Comparison of ENCODE assay signal across 16 cellular contexts in the genomic region with DNA sequence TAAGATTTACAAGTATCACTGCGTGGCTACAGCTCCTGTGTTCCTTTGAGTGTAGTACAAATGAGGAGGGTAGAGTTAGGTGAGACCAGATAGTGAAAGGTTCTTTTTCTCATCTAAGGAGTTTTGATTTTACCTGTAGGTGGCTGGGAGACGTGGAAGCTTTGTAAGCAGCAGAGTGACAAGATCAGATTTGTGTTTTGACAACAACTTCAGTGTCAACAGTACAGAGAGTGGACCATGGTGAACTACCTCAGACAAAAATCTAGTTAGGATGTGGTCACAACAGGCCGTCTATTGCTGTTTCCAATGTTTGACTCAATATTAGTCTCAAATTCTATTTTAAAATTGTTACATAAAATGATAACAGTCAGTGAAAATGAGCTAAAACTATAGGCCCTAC.
"Had no signal": no experiment of that assay in that cellular context is flagged by ENCODE, and none has a peak within 500 bp of the region (broad histone marks: within the 10 kb centered on the region; RNA-seq: fewer than 3 reads in every experiment).

No MANE protein-coding gene starts in this region.

- H3K27ac Mint-ChIP-seq: activated CD8-positive, alpha-beta T cell treated with anti-CD3 and anti-CD28 coated beads, Interleukin-2, amount 10 ng/mL, durations not matched to agents 7 days and 5 days; activated naive CD8-positive, alpha-beta T cell had no signal

- H3K36me3 Mint-ChIP-seq: brain had no signal

- H3K36me3 ChIP-seq: lower lobe of right lung, sigmoid colon, stomach, uterus had no signal

- DNase-seq: activated CD4-positive, alpha-beta T cell treated with anti-CD3 and anti-CD28 coated beads for 4 hours; activated CD8-positive, alpha-beta memory T cell treated with anti-CD3 and anti-CD28 coated beads, Interleukin-2, amount 50 U/mL, for 4 hours; activated CD8-positive, alpha-beta T cell treated with anti-CD3 and anti-CD28 coated beads, Interleukin-2, amount 10 ng/mL, durations not matched to agents 7 days and 5 days; activated effector memory CD4-positive, alpha-beta T cell treated with anti-CD3 and anti-CD28 coated beads, Interleukin-2, amount 50 U/mL, for 16 hours; activated T-cell treated with anti-CD3 and anti-CD28 coated beads, Interleukin-2, amount 50 U/mL, for 48 hours; amniotic stem cell; effector CD8-positive, alpha-beta T cell; foreskin fibroblast; lower lobe of right lung; sigmoid colon; stimulated activated CD4-positive, alpha-beta T cell treated with anti-CD3 and anti-CD28 coated beads, Interleukin-12 subunit alpha, Interleukin-12 subunit beta, amount 100 ng/mL, for 4 hours; stimulated activated CD4-positive, alpha-beta T cell treated with anti-CD3 and anti-CD28 coated beads, Interleukin-2, amount 100 ng/mL, for 24 hours; stomach; uterus had no signal

- H3K9me3 Mint-ChIP-seq: brain had no signal

- H3K9me3 ChIP-seq: lower lobe of right lung, sigmoid colon, stomach, uterus had no signal

- H3K27ac ChIP-seq: lower lobe of right lung, sigmoid colon, stomach had no signal

- ATAC-seq: activated CD8-positive, alpha-beta T cell treated with anti-CD3 and anti-CD28 coated beads, Interleukin-2, amount 10 ng/mL, durations not matched to agents 7 days and 5 days; lower lobe of right lung had no signal

- H3K4me3 ChIP-seq: lower lobe of right lung, sigmoid colon, stomach, uterus had no signal

- H3K27me3 Mint-ChIP-seq: brain had no signal

- H3K4me1 ChIP-seq: lower lobe of right lung, sigmoid colon, stomach had no signal

- H3K4me3 Mint-ChIP-seq: activated CD8-positive, alpha-beta T cell treated with anti-CD3 and anti-CD28 coated beads, Interleukin-2, amount 10 ng/mL, durations not matched to agents 7 days and 5 days; activated naive CD8-positive, alpha-beta T cell; brain had no signal

- H3K27me3 ChIP-seq: sigmoid colon, stomach, uterus had no signal
